2 cellular contexts compared by ENCODE assay signal in the genomic region with DNA sequence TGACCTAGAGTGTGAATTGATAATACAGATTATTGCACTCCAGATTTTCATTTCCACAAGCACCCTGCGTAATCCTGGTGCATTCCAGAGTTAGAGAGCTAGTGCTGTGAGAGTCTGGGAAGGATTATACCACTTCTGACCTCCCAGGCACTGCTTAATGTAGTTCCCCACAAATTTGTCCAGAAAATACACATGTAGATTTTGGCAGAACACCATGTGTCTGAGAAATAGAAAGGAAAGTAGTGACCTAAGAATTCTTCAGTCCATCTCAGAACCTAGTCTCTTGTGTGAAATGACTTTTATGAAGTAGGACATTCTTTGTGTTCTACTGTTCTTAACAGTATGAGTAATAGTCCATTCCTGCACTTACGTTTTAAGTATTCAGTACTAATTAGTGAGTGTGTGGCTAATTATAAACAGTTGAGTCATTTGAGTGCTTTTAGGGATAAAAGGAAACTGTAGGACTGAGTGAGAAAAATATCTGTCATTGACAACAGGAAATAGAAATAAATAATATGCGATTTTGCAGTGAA.
TF ChIP-seq lines count a peak whose summit lies in the region.

No MANE protein-coding gene starts in this region.

TF ChIP-seq in HEK293, 187 proteins besides CTCF, POLR2A, EP300 and RAD21:
- TF ChIP-seq ZNF664 (tag by site-specific recombination; IDR thresholded peaks at IDR 0.05) (no peak), ZNF660 (tag by site-specific recombination; IDR thresholded peaks at IDR 0.05) (no peak), ZNF76 (tag by site-specific recombination; IDR thresholded peaks at IDR 0.05; ENCODE audit: borderline replicate concordance, low read depth) (no peak), GFI1B (tag by site-specific recombination; IDR thresholded peaks at IDR 0.05) (no peak), ZNF214 (tag by site-specific recombination; IDR thresholded peaks at IDR 0.05; ENCODE audit: borderline replicate concordance) (no peak), ZNF114 (tag by site-specific recombination; IDR thresholded peaks at IDR 0.05) (no peak)
- TF ChIP-seq, protein P1, sequence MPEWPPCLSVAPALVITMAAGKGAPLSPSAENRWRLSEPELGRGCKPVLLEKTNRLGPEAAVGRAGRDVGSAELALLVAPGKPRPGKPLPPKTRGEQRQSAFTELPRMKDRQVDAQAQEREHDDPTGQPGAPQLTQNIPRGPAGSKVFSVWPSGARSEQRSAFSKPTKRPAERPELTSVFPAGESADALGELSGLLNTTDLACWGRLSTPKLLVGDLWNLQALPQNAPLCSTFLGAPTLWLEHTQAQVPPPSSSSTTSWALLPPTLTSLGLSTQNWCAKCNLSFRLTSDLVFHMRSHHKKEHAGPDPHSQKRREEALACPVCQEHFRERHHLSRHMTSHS (tag by site-specific recombination; IDR thresholded peaks at IDR 0.05): no peak
- TF ChIP-seq, protein P2, sequence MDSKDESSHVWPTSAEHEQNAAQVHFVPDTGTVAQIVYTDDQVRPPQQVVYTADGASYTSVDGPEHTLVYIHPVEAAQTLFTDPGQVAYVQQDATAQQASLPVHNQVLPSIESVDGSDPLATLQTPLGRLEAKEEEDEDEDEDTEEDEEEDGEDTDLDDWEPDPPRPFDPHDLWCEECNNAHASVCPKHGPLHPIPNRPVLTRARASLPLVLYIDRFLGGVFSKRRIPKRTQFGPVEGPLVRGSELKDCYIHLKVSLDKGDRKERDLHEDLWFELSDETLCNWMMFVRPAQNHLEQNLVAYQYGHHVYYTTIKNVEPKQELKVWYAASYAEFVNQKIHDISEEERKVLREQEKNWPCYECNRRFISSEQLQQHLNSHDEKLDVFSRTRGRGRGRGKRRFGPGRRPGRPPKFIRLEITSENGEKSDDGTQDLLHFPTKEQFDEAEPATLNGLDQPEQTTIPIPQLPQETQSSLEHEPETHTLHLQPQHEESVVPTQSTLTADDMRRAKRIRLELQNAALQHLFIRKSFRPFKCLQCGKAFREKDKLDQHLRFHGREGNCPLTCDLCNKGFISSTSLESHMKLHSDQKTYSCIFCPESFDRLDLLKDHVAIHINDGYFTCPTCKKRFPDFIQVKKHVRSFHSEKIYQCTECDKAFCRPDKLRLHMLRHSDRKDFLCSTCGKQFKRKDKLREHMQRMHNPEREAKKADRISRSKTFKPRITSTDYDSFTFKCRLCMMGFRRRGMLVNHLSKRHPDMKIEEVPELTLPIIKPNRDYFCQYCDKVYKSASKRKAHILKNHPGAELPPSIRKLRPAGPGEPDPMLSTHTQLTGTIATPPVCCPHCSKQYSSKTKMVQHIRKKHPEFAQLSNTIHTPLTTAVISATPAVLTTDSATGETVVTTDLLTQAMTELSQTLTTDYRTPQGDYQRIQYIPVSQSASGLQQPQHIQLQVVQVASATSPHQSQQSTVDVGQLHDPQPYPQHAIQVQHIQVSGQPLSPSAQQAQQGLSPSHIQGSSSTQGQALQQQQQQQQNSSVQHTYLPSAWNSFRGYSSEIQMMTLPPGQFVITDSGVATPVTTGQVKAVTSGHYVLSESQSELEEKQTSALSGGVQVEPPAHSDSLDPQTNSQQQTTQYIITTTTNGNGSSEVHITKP (tag by site-specific recombination; IDR thresholded peaks at IDR 0.05): 0 out of 2 replicates have a peak, but pooled peaks have one; percentile 14

TF ChIP-seq in GM12878, 131 proteins besides CTCF, POLR2A, EP300 and RAD21:
- 0 out of 2 replicates have a peak, but pooled peaks have one; percentile 21 for TF ChIP-seq BCL11A (IDR thresholded peaks at IDR 0.05; ENCODE audit: low read depth, low read length)
- peak; percentile 32; the same call in 1 of the 2 replicates for TF ChIP-seq NFIC (IDR thresholded peaks at IDR 0.05; ENCODE audit: low read depth, low read length)
- TF ChIP-seq TARDBP (IDR thresholded peaks at IDR 0.05; ENCODE audit: borderline replicate concordance): no peak
- TF ChIP-seq MTA2 (IDR thresholded peaks at IDR 0.05; ENCODE audit: low read depth): 0 out of 2 replicates have a peak, but pooled peaks have one; percentile 13
- TF ChIP-seq JUNB (IDR thresholded peaks at IDR 0.05): peak; percentile 37
- no peak for TF ChIP-seq BRCA1 (IDR thresholded peaks at IDR 0.05; ENCODE audit: low read depth, low read length)
- no peak for TF ChIP-seq CHD4 (IDR thresholded peaks at IDR 0.05)
- TF ChIP-seq SUPT20H (IDR thresholded peaks at IDR 0.05; ENCODE audit: borderline replicate concordance, control insufficient read depth, low read depth, low read length): no peak
- 0 out of 2 replicates have a peak, but pooled peaks have one; percentile 17 for TF ChIP-seq MEF2A (IDR thresholded peaks at IDR 0.05; ENCODE audit: insufficient read depth, low read depth, low read length)
- TF ChIP-seq NR2C2 (IDR thresholded peaks at IDR 0.05; ENCODE audit: borderline replicate concordance, control insufficient read depth, insufficient read length, low read depth): no peak
